In genomic region chr2:69588945-69589344, GRCh38 we compare ENCODE assay signal across 26 cellular contexts. TPM values are rescaled to one million over a fixed set of nuclear protein-coding genes. Genes with fewer than 3 reads are reported as not detected.
DNase-seq lines count a peak whose midpoint lies in the region; ATAC-seq, FAIRE-seq and TF ChIP-seq lines count a peak whose summit lies in the region.
"Had no signal": no experiment of that assay in that cellular context is flagged by ENCODE, and none has a peak within 500 bp of the region (broad histone marks: within the 10 kb centered on the region; RNA-seq: fewer than 3 reads in every experiment).

No MANE protein-coding gene starts in this region.

- no peak overlapping the region for H3K4me2 ChIP-seq in astrocyte (ENCODE audit: low read length)
- H3K4me2 ChIP-seq: A549 had no signal

- no peak overlapping the region for H3K27ac ChIP-seq in astrocyte (ENCODE audit: low read depth, low read length)
- H3K27ac ChIP-seq: A549, colonic mucosa, pancreas, SJSA1, skin epidermis, uterus had no signal

- no peaks in the 10 kb centered on the region for H3K9me3 Mint-ChIP-seq in activated T-cell treated with anti-CD3 and anti-CD28 coated beads, Interleukin-2, amount 50 U/mL, for 24 hours
- no peaks in the 10 kb centered on the region for H3K9me3 Mint-ChIP-seq in activated T-cell treated with anti-CD3 and anti-CD28 coated beads, Interleukin-2, amount 50 U/mL, for 4 hours
- H3K9me3 Mint-ChIP-seq in astrocyte (ENCODE audit: unreplicated experiment), result no peaks in the 10 kb centered on the region
- H3K9me3 Mint-ChIP-seq in natural killer cell treated with Interleukin-12 subunit alpha and Interleukin-12 subunit beta and Interleukin-15 and Interleukin-18, amount 100 ng/mL, for 72 hours, result no peaks in the 10 kb centered on the region
- H3K9me3 Mint-ChIP-seq: naive B cell had no signal

- H3K36me3 Mint-ChIP-seq in activated T-cell treated with anti-CD3 and anti-CD28 coated beads, Interleukin-2, amount 50 U/mL, for 24 hours (ENCODE audit: low read depth), result peaks cover 6% of the 10 kb centered on the region
- peaks cover 6% of the 10 kb centered on the region for H3K36me3 Mint-ChIP-seq in activated T-cell treated with anti-CD3 and anti-CD28 coated beads, Interleukin-2, amount 50 U/mL, for 4 hours (ENCODE audit: insufficient read depth)
- H3K36me3 Mint-ChIP-seq in astrocyte (ENCODE audit: low read depth, unreplicated experiment), result peaks cover 10% of the 10 kb centered on the region
- H3K36me3 Mint-ChIP-seq in natural killer cell treated with Interleukin-12 subunit alpha and Interleukin-12 subunit beta and Interleukin-15 and Interleukin-18, amount 100 ng/mL, for 72 hours, result peaks cover 4% of the 10 kb centered on the region

- H4K20me1 ChIP-seq in astrocyte (ENCODE audit: insufficient read depth, low read length), result peaks cover 78% of the 10 kb centered on the region

- H3K4me1 Mint-ChIP-seq in activated T-cell treated with anti-CD3 and anti-CD28 coated beads, Interleukin-2, amount 50 U/mL, for 24 hours (ENCODE audit: low read depth), result peaks cover 77% of the 10 kb centered on the region
- H3K4me1 Mint-ChIP-seq in activated T-cell treated with anti-CD3 and anti-CD28 coated beads, Interleukin-2, amount 50 U/mL, for 4 hours (ENCODE audit: low read depth), result peaks cover 81% of the 10 kb centered on the region
- peaks cover 38% of the 10 kb centered on the region for H3K4me1 Mint-ChIP-seq in astrocyte (ENCODE audit: low read depth, unreplicated experiment)
- H3K4me1 Mint-ChIP-seq in natural killer cell treated with Interleukin-12 subunit alpha and Interleukin-12 subunit beta and Interleukin-15 and Interleukin-18, amount 100 ng/mL, for 72 hours (ENCODE audit: low read depth in 2 of 2), result peaks cover 61 to 65% of the 10 kb centered on the region in 2 donors

- no peak overlapping the region for H3K9ac ChIP-seq in astrocyte (ENCODE audit: low read length)

- H3K27me3 ChIP-seq in astrocyte (ENCODE audit: insufficient read depth, low read length), result no peaks in the 10 kb centered on the region
- H3K27me3 ChIP-seq: colonic mucosa, MG63, pancreas, SJSA1, uterus had no signal

- peaks cover 22% of the 10 kb centered on the region for H3K4me1 ChIP-seq in astrocyte (ENCODE audit: insufficient read depth, low read length)
- H3K4me1 ChIP-seq: colonic mucosa, SJSA1 had no signal

- H3K36me3 ChIP-seq in astrocyte (ENCODE audit: insufficient read depth, low read length), result no peaks in the 10 kb centered on the region
- H3K36me3 ChIP-seq: colonic mucosa, HAP-1, MG63, pancreas, uterus had no signal

- H2AFZ ChIP-seq in astrocyte (ENCODE audit: low read depth, low read length), result no peak overlapping the region

- peak overlapping the region; percentile 63 for H3K27ac Mint-ChIP-seq in activated T-cell treated with anti-CD3 and anti-CD28 coated beads, Interleukin-2, amount 50 U/mL, for 24 hours
- H3K27ac Mint-ChIP-seq in astrocyte (ENCODE audit: unreplicated experiment), result peak overlapping the region; percentile 95
- H3K27ac Mint-ChIP-seq in natural killer cell treated with Interleukin-12 subunit alpha and Interleukin-12 subunit beta and Interleukin-15 and Interleukin-18, amount 100 ng/mL, for 72 hours, result peak overlapping the region; percentile 66 to 80

- no peak overlapping the region for H3K4me3 Mint-ChIP-seq in activated T-cell treated with anti-CD3 and anti-CD28 coated beads, Interleukin-2, amount 50 U/mL, for 24 hours
- H3K4me3 Mint-ChIP-seq in activated T-cell treated with anti-CD3 and anti-CD28 coated beads, Interleukin-2, amount 50 U/mL, for 4 hours, result no peak overlapping the region
- peak overlapping the region; percentile 45 for H3K4me3 Mint-ChIP-seq in astrocyte (ENCODE audit: unreplicated experiment)
- H3K4me3 Mint-ChIP-seq in natural killer cell treated with Interleukin-12 subunit alpha and Interleukin-12 subunit beta and Interleukin-15 and Interleukin-18, amount 100 ng/mL, for 72 hours, result no peak overlapping the region
- H3K4me3 Mint-ChIP-seq: naive B cell had no signal

- no peak for ATAC-seq in activated T-cell treated with anti-CD3 and anti-CD28 coated beads, Interleukin-2, amount 50 U/mL, for 4 hours
- ATAC-seq in natural killer cell treated with Interleukin-12 subunit alpha and Interleukin-12 subunit beta and Interleukin-15 and Interleukin-18, amount 100 ng/mL, for 72 hours, result no peak
- no peak for ATAC-seq in GM21528 (IDR thresholded peaks at IDR 0.05; ENCODE audit: low FRiP score, unreplicated experiment)
- ATAC-seq: A549 had no signal

- no peak for FAIRE-seq in astrocyte (lab: Jason Lieb, UNC)
- FAIRE-seq: A549, endometrium, GM12892, pancreas had no signal

- no peaks in the 10 kb centered on the region for H3K27me3 Mint-ChIP-seq in activated T-cell treated with anti-CD3 and anti-CD28 coated beads, Interleukin-2, amount 50 U/mL, for 24 hours
- H3K27me3 Mint-ChIP-seq in activated T-cell treated with anti-CD3 and anti-CD28 coated beads, Interleukin-2, amount 50 U/mL, for 4 hours (ENCODE audit: low read depth), result no peaks in the 10 kb centered on the region
- no peaks in the 10 kb centered on the region for H3K27me3 Mint-ChIP-seq in astrocyte (ENCODE audit: low read depth, unreplicated experiment)
- H3K27me3 Mint-ChIP-seq in natural killer cell treated with Interleukin-12 subunit alpha and Interleukin-12 subunit beta and Interleukin-15 and Interleukin-18, amount 100 ng/mL, for 72 hours, result no peaks in the 10 kb centered on the region

- peaks cover 77% of the 10 kb centered on the region for H3K79me2 ChIP-seq in astrocyte (ENCODE audit: insufficient read depth, low read length)

- DNase-seq in activated T-cell treated with anti-CD3 and anti-CD28 coated beads, Interleukin-2, amount 50 U/mL, for 24 hours, result no peak
- no peak for DNase-seq in activated T-cell treated with anti-CD3 and anti-CD28 coated beads, Interleukin-2, amount 50 U/mL, for 4 hours
- DNase-seq in HuH-7.5 (ENCODE audit: low spot score), result peak; percentile 16
- DNase-seq in astrocyte (ENCODE audit: low read depth), result no peak
- DNase-seq in natural killer cell treated with Interleukin-12 subunit alpha and Interleukin-12 subunit beta and Interleukin-15 and Interleukin-18, amount 100 ng/mL, for 72 hours (ENCODE audit: low spot score), result no peak
- no peak for DNase-seq in HUDEP-2 (lab: John Stamatoyannopoulos, UW; ENCODE audit: unreplicated experiment in 76 of 76)
- no peak for DNase-seq in NK-92 treated with Interleukin-12 subunit alpha and Interleukin-12 subunit beta, amount 100 ng/mL, for 24 hours (lab: John Stamatoyannopoulos, UW)
- DNase-seq: activated effector memory CD4-positive, alpha-beta T cell treated with anti-CD3 and anti-CD28 coated beads, Interleukin-2, amount 50 U/mL, for 16 hours; C1 segment of cervical spinal cord; colonic mucosa; DMS79; MG63; naive B cell; NCI-H1436 treated with DMSO at 0.1 percent for 48 hours; NCI-H748 treated with DMSO at 0.1 percent for 48 hours; OCI-M1; pancreas; stimulated activated CD4-positive, alpha-beta T cell treated with anti-CD3 and anti-CD28 coated beads, Interleukin-2, amount 100 ng/mL, for 48 hours; uterus had no signal

- H3K9me3 ChIP-seq in astrocyte (ENCODE audit: insufficient read depth, low read depth, low read length), result no peaks in the 10 kb centered on the region
- H3K9me3 ChIP-seq: A549, colonic mucosa, HAP-1, MG63, pancreas, SJSA1, uterus had no signal

- H3K4me3 ChIP-seq in astrocyte (ENCODE audit: insufficient read depth, low read depth, low read length), result no peak overlapping the region
- H3K4me3 ChIP-seq: A549, colonic mucosa, HAP-1, MG63, pancreas, SJSA1, skin epidermis, uterus had no signal

- TF ChIP-seq CTCF in astrocyte (IDR thresholded peaks at IDR 0.05; ENCODE audit: insufficient read depth, low read depth, low read length), result no peak

RNA-seq across cellular contexts. Expression of gene AAK1, which starts 54.6 kb away (rescaled TPM):
- total RNA-seq in activated T-cell treated with anti-CD3 and anti-CD28 coated beads, Interleukin-2, amount 50 U/mL, for 4 hours, result 10 to 100 TPM; 46.1 to 54.5 (median 51.6) TPM
- total RNA-seq in astrocyte, result 108 and 110 TPM in 2 replicates
- total RNA-seq in natural killer cell treated with Interleukin-12 subunit alpha and Interleukin-12 subunit beta and Interleukin-15 and Interleukin-18, amount 100 ng/mL, for 72 hours, result 100 to 1,000 TPM in 1 of 2 donors, 10 to 100 TPM in 1; 97.1 to 114 TPM
